ENCODE assay signal across 26 cellular contexts in the genomic region with DNA sequence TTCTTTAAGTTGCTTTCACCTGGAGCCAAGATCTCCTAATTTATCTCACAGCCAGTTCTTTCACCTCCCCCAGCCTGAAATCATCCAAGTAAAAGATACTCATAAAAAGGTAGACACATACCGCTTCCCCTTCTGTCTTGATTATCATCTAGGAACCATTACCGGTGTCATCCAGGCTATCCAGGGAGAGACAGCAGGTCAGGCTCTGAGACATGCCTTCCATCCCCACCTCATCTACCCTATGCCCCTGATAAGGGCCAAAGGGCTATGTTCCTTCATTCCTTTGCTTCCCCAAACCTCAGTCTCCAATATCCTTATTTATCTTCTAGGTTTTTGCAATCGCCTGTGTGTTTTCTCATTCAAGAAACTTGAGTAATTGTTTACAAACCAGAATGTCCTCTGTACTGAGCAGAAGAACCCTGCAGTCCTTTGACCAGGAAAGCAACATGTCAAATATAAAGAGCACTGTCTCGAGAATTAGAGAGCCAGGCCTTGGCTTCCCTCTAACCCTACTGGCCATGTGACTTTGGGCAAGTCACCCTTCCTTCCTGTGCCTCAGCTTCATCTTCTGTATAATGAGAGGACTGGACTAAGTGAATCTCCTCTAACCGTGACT.
"Had no signal": no experiment of that assay in that cellular context is flagged by ENCODE, and none has a peak within 500 bp of the region (broad histone marks: within the 10 kb centered on the region; RNA-seq: fewer than 3 reads in every experiment).

No MANE protein-coding gene starts in this region.

- ATAC-seq: left ventricle myocardium superior, sciatic nerve, upper lobe of right lung had no signal

- H3K4me3 Mint-ChIP-seq: activated CD4-positive, alpha-beta memory T cell treated with anti-CD3 and anti-CD28 coated beads, Interleukin-2, amount 10 ng/mL, durations not matched to agents 7 days and 5 days; activated CD4-positive, alpha-beta T cell treated with anti-CD3 and anti-CD28 coated beads, Interleukin-2, amount 10 ng/mL, durations not matched to agents 24 days and 14 days; activated T-cell treated with anti-CD3 and anti-CD28 coated beads, Interleukin-2, amount 50 U/mL, for 24 hours; endodermal cell; stimulated activated naive CD8-positive, alpha-beta T cell treated with anti-CD3 and anti-CD28 coated beads, Interleukin-15, Interleukin-2, amounts not matched to agents 100 ng/mL and 50 ng/mL, for 24 hours had no signal

- H3K27me3 Mint-ChIP-seq: activated CD4-positive, alpha-beta T cell treated with anti-CD3 and anti-CD28 coated beads, Interleukin-2, amount 10 ng/mL, durations not matched to agents 24 days and 14 days; activated T-cell treated with anti-CD3 and anti-CD28 coated beads, Interleukin-2, amount 50 U/mL, for 24 hours; stimulated activated naive CD8-positive, alpha-beta T cell treated with anti-CD3 and anti-CD28 coated beads, Interleukin-15, Interleukin-2, amounts not matched to agents 100 ng/mL and 50 ng/mL, for 24 hours had no signal

- H3K4me3 ChIP-seq: esophagus muscularis mucosa, ovary, skin epidermis, upper lobe of right lung had no signal

- H3K9me3 ChIP-seq: esophagus muscularis mucosa, ovary, upper lobe of right lung had no signal

- H3K27ac Mint-ChIP-seq: activated CD4-positive, alpha-beta memory T cell treated with anti-CD3 and anti-CD28 coated beads, Interleukin-2, amount 10 ng/mL, durations not matched to agents 7 days and 5 days; activated CD4-positive, alpha-beta T cell treated with anti-CD3 and anti-CD28 coated beads, Interleukin-2, amount 10 ng/mL, durations not matched to agents 24 days and 14 days; activated T-cell treated with anti-CD3 and anti-CD28 coated beads, Interleukin-2, amount 50 U/mL, for 24 hours; endodermal cell; progenitor cell of endocrine pancreas; stimulated activated naive CD8-positive, alpha-beta T cell treated with anti-CD3 and anti-CD28 coated beads, Interleukin-15, Interleukin-2, amounts not matched to agents 100 ng/mL and 50 ng/mL, for 24 hours had no signal

- DNase-seq: activated CD4-positive, alpha-beta memory T cell treated with anti-CD3 and anti-CD28 coated beads, Interleukin-2, amount 10 ng/mL, durations not matched to agents 7 days and 5 days; activated CD4-positive, alpha-beta T cell treated with anti-CD3 and anti-CD28 coated beads, Interleukin-2, amount 10 ng/mL, durations not matched to agents 24 days and 14 days; activated CD4-positive, CD25-positive, alpha-beta regulatory T cell treated with anti-CD3 and anti-CD28 coated beads, Interleukin-2, amount 50 U/mL, for 72 hours; activated CD8-positive, alpha-beta memory T cell treated with anti-CD3 and anti-CD28 coated beads, Interleukin-2, amount 50 U/mL, for 48 hours; activated gamma-delta T cell treated with Interleukin-2 at 50 U/mL for 16 hours; activated naive CD4-positive, alpha-beta T cell treated with anti-CD3 and anti-CD28 coated beads, Interleukin-2, amount 50 U/mL, for 16 hours; activated T-cell treated with anti-CD3 and anti-CD28 coated beads, Interleukin-2, amount 50 U/mL, for 24 hours; amniotic stem cell; brain microvascular endothelial cell; caudate nucleus; cortex of kidney; endodermal cell; foreskin melanocyte; islet precursor cell; left ventricle myocardium superior; ovary; stimulated activated CD4-positive, alpha-beta T cell treated with anti-CD3 and anti-CD28 coated beads, Interleukin-12 subunit alpha, Interleukin-12 subunit beta, amount 100 ng/mL, for 4 hours; stimulated activated CD4-positive, alpha-beta T cell treated with anti-CD3 and anti-CD28 coated beads, Interleukin-4, amount 100 ng/mL, for 1 hour; substantia nigra; upper lobe of right lung; WERI-Rb-1 had no signal

- H3K36me3 ChIP-seq: brain microvascular endothelial cell, ovary, upper lobe of right lung had no signal

- H3K27me3 ChIP-seq: brain microvascular endothelial cell, esophagus muscularis mucosa, ovary, upper lobe of right lung had no signal

- H3K4me1 Mint-ChIP-seq: activated CD4-positive, alpha-beta memory T cell treated with anti-CD3 and anti-CD28 coated beads, Interleukin-2, amount 10 ng/mL, durations not matched to agents 7 days and 5 days; activated CD4-positive, alpha-beta T cell treated with anti-CD3 and anti-CD28 coated beads, Interleukin-2, amount 10 ng/mL, durations not matched to agents 24 days and 14 days had no signal

- H3K9me3 Mint-ChIP-seq: activated CD4-positive, alpha-beta memory T cell treated with anti-CD3 and anti-CD28 coated beads, Interleukin-2, amount 10 ng/mL, durations not matched to agents 7 days and 5 days; activated CD4-positive, alpha-beta T cell treated with anti-CD3 and anti-CD28 coated beads, Interleukin-2, amount 10 ng/mL, durations not matched to agents 24 days and 14 days; activated T-cell treated with anti-CD3 and anti-CD28 coated beads, Interleukin-2, amount 50 U/mL, for 24 hours; endodermal cell; stimulated activated naive CD8-positive, alpha-beta T cell treated with anti-CD3 and anti-CD28 coated beads, Interleukin-15, Interleukin-2, amounts not matched to agents 100 ng/mL and 50 ng/mL, for 24 hours had no signal

- H3K27ac ChIP-seq: brain microvascular endothelial cell, esophagus muscularis mucosa, ovary, skin epidermis, upper lobe of right lung, WERI-Rb-1 had no signal
